In genomic region chr2:217995741-217996141, GRCh38 we compare ENCODE assay signal across 2 cellular contexts.
TF ChIP-seq lines count a peak whose summit lies in the region.

No MANE protein-coding gene starts in this region.

TF ChIP-seq in GM23338, 12 proteins besides CTCF, POLR2A, EP300 and RAD21 (continued from another document):
- TF ChIP-seq CREB1 (CRISPR knock-in tag; IDR thresholded peaks at IDR 0.05; ENCODE audit: low read depth): no peak
- TF ChIP-seq ETS1 (IDR thresholded peaks at IDR 0.05): no peak
- no peak for TF ChIP-seq JUNB (IDR thresholded peaks at IDR 0.05; ENCODE audit: unreplicated experiment)
- no peak for TF ChIP-seq ZNF462 (CRISPR knock-in tag; IDR thresholded peaks at IDR 0.05)
- no peak for TF ChIP-seq NANOG (IDR thresholded peaks at IDR 0.05; ENCODE audit: borderline replicate concordance)
- TF ChIP-seq ZNF114 (CRISPR knock-in tag; IDR thresholded peaks at IDR 0.05): no peak
- TF ChIP-seq POLR2AphosphoS5 (IDR thresholded peaks at IDR 0.05; ENCODE audit: low read depth): no peak
- no peak for TF ChIP-seq EZH2 (IDR thresholded peaks at IDR 0.05; ENCODE audit: low read depth, unreplicated experiment)
- no peak for TF ChIP-seq ZNF331 (CRISPR knock-in tag; IDR thresholded peaks at IDR 0.05; ENCODE audit: low read depth)
- TF ChIP-seq STAT1 (IDR thresholded peaks at IDR 0.05; ENCODE audit: unreplicated experiment): no peak

TF ChIP-seq in HEK293T, 16 proteins besides CTCF, POLR2A, EP300 and RAD21 (continued from another document):
- no peak for TF ChIP-seq TARDBP (IDR thresholded peaks at IDR 0.05)
- TF ChIP-seq FOXK2 (IDR thresholded peaks at IDR 0.05): no peak
- TF ChIP-seq CTBP1 (IDR thresholded peaks at IDR 0.05; ENCODE audit: borderline replicate concordance): no peak
- no peak for TF ChIP-seq SUZ12 (IDR thresholded peaks at IDR 0.05)
